In genomic region chr16:69089091-69089912, GRCh38 we compare ENCODE assay signal across 10 cellular contexts. TPM values are rescaled to one million over a fixed set of nuclear protein-coding genes. Genes with fewer than 3 reads are reported as not detected.
A peak's percentile ranks its signal among the peaks of the same experiment; 100 is the strongest.
DNase-seq lines count a peak whose midpoint lies in the region; ATAC-seq and TF ChIP-seq lines count a peak whose summit lies in the region.
"Had no signal": no experiment of that assay in that cellular context is flagged by ENCODE, and none has a peak within 500 bp of the region (broad histone marks: within the 10 kb centered on the region; RNA-seq: fewer than 3 reads in every experiment).

No MANE protein-coding gene starts in this region.

- H3K9me3 ChIP-seq in SK-N-SH (no peaks in the 10 kb centered on the region), gastroesophageal sphincter (no peaks in the 10 kb centered on the region), OCI-LY7 (ENCODE audit: low read length) (no peaks in the 10 kb centered on the region)

- no peaks in the 10 kb centered on the region for H3K27me3 ChIP-seq in SK-N-SH (ENCODE audit: insufficient read depth)
- no peaks in the 10 kb centered on the region for H3K27me3 ChIP-seq in gastroesophageal sphincter

- no peaks in the 10 kb centered on the region for H3K79me2 ChIP-seq in SK-N-SH (ENCODE audit: insufficient read depth)
- no peaks in the 10 kb centered on the region for H3K79me2 ChIP-seq in OCI-LY7 (ENCODE audit: insufficient read depth, low read depth, low read length)

- CTCF ChIA-PET in SK-N-SH (lab: Yijun Ruan, JAX), result interaction anchor here (0.9 to 1.6 kb wide), 2 partner anchors 179 to 242 kb away, joined by 3 to 4 read pairs; no protein-coding TSS in a partner anchor
- CTCF ChIA-PET in OCI-LY7 (lab: Charles Lee; ENCODE audit: unreplicated experiment), result no interaction called here

- no peak overlapping the region for H3K4me3 ChIP-seq in SK-N-SH (ENCODE audit: low read depth in 2 of 2, low read length in 1 of 2)
- no peak overlapping the region for H3K4me3 ChIP-seq in gastroesophageal sphincter
- no peak overlapping the region for H3K4me3 ChIP-seq in OCI-LY7 (ENCODE audit: low read depth, low read length, poor library complexity, severe bottlenecking)

- H3K9ac ChIP-seq in SK-N-SH, result no peak overlapping the region

- peak overlapping the region in 1 of 2 experiments; percentile 58; a peak in 2 of 4 replicates for H3K27ac ChIP-seq in SK-N-SH (ENCODE audit: low read depth in 2 of 2, low read length in 1 of 2)
- H3K27ac ChIP-seq in gastroesophageal sphincter, result no peak overlapping the region
- H3K27ac ChIP-seq in OCI-LY7 (ENCODE audit: low read depth, low read length, poor library complexity, severe bottlenecking), result no peak overlapping the region

- TF ChIP-seq RAD21 in SK-N-SH (IDR thresholded peaks at IDR 0.05; ENCODE audit: low read length), result no peak

- 49% methylated on average over 14 of the region's 16 CpGs for WGBS in SK-N-SH (ENCODE audit: low lambda C conversion rate)
- WGBS in gastroesophageal sphincter (ENCODE audit: low coverage in 1 of 2), 2 donors, result 67 to 70% methylated on average over 2 to 12 of the region's 16 CpGs

- BruUV-seq in OCI-LY7 (replicated peaks; lab: Mats Ljungman, UMichigan), result no TSS peak

- no peaks in the 10 kb centered on the region for H4K20me1 ChIP-seq in SK-N-SH (ENCODE audit: insufficient read depth)
- H4K20me1 ChIP-seq in OCI-LY7 (ENCODE audit: insufficient read depth, low read length), result no peaks in the 10 kb centered on the region; the same call in 1 of the 2 replicates

- ATAC-seq in gastroesophageal sphincter, result peak; percentile 34

- peak; percentile 36 for DNase-seq in stimulated activated CD4-positive, alpha-beta T cell treated with anti-CD3 and anti-CD28 coated beads, Interleukin-1b, Interleukin-23, amount 100 ng/mL, for 48 hours
- no peak for DNase-seq in stimulated activated CD4-positive, alpha-beta T cell treated with anti-CD3 and anti-CD28 coated beads, Interleukin-4, amount 100 ng/mL, for 1 hour
- DNase-seq in SK-N-SH, result peak; percentile 64
- DNase-seq in AG08396 (ENCODE audit: low spot score), result no peak
- DNase-seq in mesenteric fat pad (ENCODE audit: low spot score), result no peak
- DNase-seq in OCI-LY7 (ENCODE audit: low spot score), result no peak
- no peak for DNase-seq in RPMI8226
- DNase-seq: amniotic stem cell, naive B cell had no signal

- intact Hi-C loops in OCI-LY7 (cut with micrococcal nuclease; ENCODE audit: unreplicated experiment), result no loop called here

- no peaks in the 10 kb centered on the region for H3K9me2 ChIP-seq in SK-N-SH
- H3K9me2 ChIP-seq in OCI-LY7 (ENCODE audit: insufficient read depth, low read length), result no peaks in the 10 kb centered on the region

- no peak for TF ChIP-seq CTCF in SK-N-SH (IDR thresholded peaks at IDR 0.05)
- TF ChIP-seq CTCF in gastroesophageal sphincter (IDR thresholded peaks at IDR 0.05), result no peak
- TF ChIP-seq CTCF in OCI-LY7 (conservative IDR thresholded peaks at IDR 0.05; ENCODE audit: low read length), result no peak

- H3K4me2 ChIP-seq in SK-N-SH (peak overlapping the region; percentile 33; the same call in 1 of the 2 replicates), OCI-LY7 (ENCODE audit: low read length) (no peak overlapping the region)

- POLR2A ChIA-PET in SK-N-SH (lab: Yijun Ruan, JAX) (interaction anchor here (0.6 to 1.6 kb wide), 4 partner anchors 11 to 186 kb away, joined by 4 to 6 read pairs (median 4); no protein-coding TSS in a partner anchor), OCI-LY7 (lab: Charles Lee) (no interaction called here)

- TF ChIP-seq POLR2A in gastroesophageal sphincter (IDR thresholded peaks at IDR 0.05), result no peak

- H3F3A ChIP-seq in SK-N-SH (replicated peaks; ENCODE audit: insufficient read depth), result peaks cover 2% of the 10 kb centered on the region

- no peaks in the 10 kb centered on the region for H3K36me3 ChIP-seq in SK-N-SH (replicated peaks in 1 of 2; ENCODE audit: control insufficient read depth in 1 of 2, insufficient read depth in 2 of 2, low read length in 1 of 2)
- peaks cover 0 to 20% of the 10 kb centered on the region in 2 donors for H3K36me3 ChIP-seq in gastroesophageal sphincter
- H3K36me3 ChIP-seq in OCI-LY7 (ENCODE audit: insufficient read depth, low read length), result no peaks in the 10 kb centered on the region

- H2AFZ ChIP-seq in SK-N-SH (ENCODE audit: low read depth), result no peak overlapping the region
- H2AFZ ChIP-seq in OCI-LY7 (ENCODE audit: low read length), result no peak overlapping the region

- TF ChIP-seq EP300 in SK-N-SH (IDR thresholded peaks at IDR 0.05; ENCODE audit: borderline replicate concordance in 1 of 2, low read depth in 1 of 2, low read length in 1 of 2), result no peak
- TF ChIP-seq EP300 in gastroesophageal sphincter (IDR thresholded peaks at IDR 0.05), result no peak

- H3K4me1 ChIP-seq in SK-N-SH (ENCODE audit: control insufficient read depth in 1 of 2, insufficient read depth in 2 of 2, low read depth in 1 of 2, low read length in 1 of 2) (peaks cover 4 to 12% of the 10 kb centered on the region in 2 experiments; a peak in 3 of 4 replicates), gastroesophageal sphincter (peaks cover 0 to 2% (median 2%) of the 10 kb centered on the region in 3 donors), OCI-LY7 (ENCODE audit: insufficient read depth, low read length, poor library complexity, severe bottlenecking) (no peaks in the 10 kb centered on the region)

TF ChIP-seq in SK-N-SH, 30 proteins besides CTCF, POLR2A, EP300 and RAD21:
- no peak for TF ChIP-seq USF2 (IDR thresholded peaks at IDR 0.05; ENCODE audit: borderline replicate concordance, low read depth, low read length)
- TF ChIP-seq GATA2 (CRISPR knock-in tag; IDR thresholded peaks at IDR 0.05), result peak; percentile 78
- TF ChIP-seq CHD2 (IDR thresholded peaks at IDR 0.05; ENCODE audit: low read length, partially characterized antibody), result peak; percentile 26
- no peak for TF ChIP-seq TAF1 (IDR thresholded peaks at IDR 0.05; ENCODE audit: borderline replicate concordance, low read depth, low read length)
- no peak; the same call in 1 of the 2 replicates for TF ChIP-seq FOXJ3 (CRISPR knock-in tag; IDR thresholded peaks at IDR 0.05)
- no peak for TF ChIP-seq NFIC (IDR thresholded peaks at IDR 0.05; ENCODE audit: borderline replicate concordance)
- TF ChIP-seq MEF2A (IDR thresholded peaks at IDR 0.05; ENCODE audit: borderline replicate concordance, low read depth), result no peak
- no peak for TF ChIP-seq SIN3A (IDR thresholded peaks at IDR 0.05; ENCODE audit: borderline replicate concordance, low read depth, low read length)
- TF ChIP-seq MAX (IDR thresholded peaks at IDR 0.05; ENCODE audit: low read depth), result peak; percentile 58; the same call in 1 of the 2 replicates
- TF ChIP-seq GABPA (IDR thresholded peaks at IDR 0.05; ENCODE audit: low read depth), result no peak
- TF ChIP-seq RCOR1 (IDR thresholded peaks at IDR 0.05; ENCODE audit: low read length), result no peak
- TF ChIP-seq EZH2phosphoT487 (IDR thresholded peaks at IDR 0.05; ENCODE audit: borderline replicate concordance, low read depth), result no peak

RNA-seq across cellular contexts. Expression of gene HAS3, which starts 16.2 kb away (rescaled TPM):
- polyA plus RNA-seq in SK-N-SH (2012; rRNA removed), result 38.7 and 52.4 TPM in 2 replicates
- polyA plus RNA-seq in SK-N-SH (2012; cell fraction: cytosol; rRNA removed), result 26.0 and 37.9 TPM in 2 replicates
- polyA plus RNA-seq in SK-N-SH (2012; cell fraction: nucleus; rRNA removed), result 61.9 and 84.2 TPM in 2 replicates
- 1 to 10 TPM in 2 of 4 donors, under 1 TPM in 2; 0.78 to 3.3 (median 1.2) TPM for total RNA-seq in gastroesophageal sphincter
- total RNA-seq in mesenteric fat pad, result 0.77 TPM
- 0.09 TPM in 1 of 2 replicates, not detected in the other for total RNA-seq in OCI-LY7 (2014; rRNA removed; shearing (Covaris generic))
- 0.29 and 0.31 TPM in 2 replicates for total RNA-seq in OCI-LY7 (2022)

RNA-seq across cellular contexts. Expression of gene CHTF8, which starts 43.1 kb away (rescaled TPM):
- polyA plus RNA-seq in SK-N-SH (2012; rRNA removed), result 83.0 and 96.6 TPM in 2 replicates
- polyA plus RNA-seq in SK-N-SH (2012; cell fraction: cytosol; rRNA removed), result 60.3 and 84.3 TPM in 2 replicates
- 54.0 and 64.1 TPM in 2 replicates for polyA plus RNA-seq in SK-N-SH (2012; cell fraction: nucleus; rRNA removed)
- total RNA-seq in gastroesophageal sphincter (100 to 1,000 TPM in 1 of 4 donors, 10 to 100 TPM in 3; 44.0 to 102 (median 61.9) TPM), mesenteric fat pad (84.5 TPM), OCI-LY7 (2022) (131 and 151 TPM in 2 replicates)
- 54.4 and 58.8 TPM in 2 replicates for total RNA-seq in OCI-LY7 (2014; rRNA removed; shearing (Covaris generic))

RNA-seq across cellular contexts. Expression of gene UTP4, which starts 43.1 kb away (rescaled TPM):
- 66.5 and 91.7 TPM in 2 replicates for polyA plus RNA-seq in SK-N-SH (2012; rRNA removed)
- 66.4 and 80.8 TPM in 2 replicates for polyA plus RNA-seq in SK-N-SH (2012; cell fraction: cytosol; rRNA removed)
- polyA plus RNA-seq in SK-N-SH (2012; cell fraction: nucleus; rRNA removed), result 47.6 and 88.1 TPM in 2 replicates
- total RNA-seq in gastroesophageal sphincter, result 10 to 100 TPM; 16.4 to 36.2 (median 25.8) TPM
- total RNA-seq in mesenteric fat pad, result 57.4 TPM
- total RNA-seq in OCI-LY7 (2014; rRNA removed; shearing (Covaris generic)), result 21.1 and 24.9 TPM in 2 replicates
- total RNA-seq in OCI-LY7 (2022), result 61.9 and 67.3 TPM in 2 replicates

Comparison
In these comparisons a context has a peak if more than half of its experiments do, and no peak if none do; other contexts are left out.
1. DNase-seq: peak in stimulated activated CD4-positive, alpha-beta T cell treated with anti-CD3 and anti-CD28 coated beads, Interleukin-1b, Interleukin-23, amount 100 ng/mL, for 48 hours (single experiment) and SK-N-SH (single experiment); none in stimulated activated CD4-positive, alpha-beta T cell treated with anti-CD3 and anti-CD28 coated beads, Interleukin-4, amount 100 ng/mL, for 1 hour (single experiment), AG08396 (single experiment), mesenteric fat pad (single experiment), OCI-LY7 (single experiment) and RPMI8226 (single experiment).